1 cellular context compared by ENCODE assay signal in the genomic region with DNA sequence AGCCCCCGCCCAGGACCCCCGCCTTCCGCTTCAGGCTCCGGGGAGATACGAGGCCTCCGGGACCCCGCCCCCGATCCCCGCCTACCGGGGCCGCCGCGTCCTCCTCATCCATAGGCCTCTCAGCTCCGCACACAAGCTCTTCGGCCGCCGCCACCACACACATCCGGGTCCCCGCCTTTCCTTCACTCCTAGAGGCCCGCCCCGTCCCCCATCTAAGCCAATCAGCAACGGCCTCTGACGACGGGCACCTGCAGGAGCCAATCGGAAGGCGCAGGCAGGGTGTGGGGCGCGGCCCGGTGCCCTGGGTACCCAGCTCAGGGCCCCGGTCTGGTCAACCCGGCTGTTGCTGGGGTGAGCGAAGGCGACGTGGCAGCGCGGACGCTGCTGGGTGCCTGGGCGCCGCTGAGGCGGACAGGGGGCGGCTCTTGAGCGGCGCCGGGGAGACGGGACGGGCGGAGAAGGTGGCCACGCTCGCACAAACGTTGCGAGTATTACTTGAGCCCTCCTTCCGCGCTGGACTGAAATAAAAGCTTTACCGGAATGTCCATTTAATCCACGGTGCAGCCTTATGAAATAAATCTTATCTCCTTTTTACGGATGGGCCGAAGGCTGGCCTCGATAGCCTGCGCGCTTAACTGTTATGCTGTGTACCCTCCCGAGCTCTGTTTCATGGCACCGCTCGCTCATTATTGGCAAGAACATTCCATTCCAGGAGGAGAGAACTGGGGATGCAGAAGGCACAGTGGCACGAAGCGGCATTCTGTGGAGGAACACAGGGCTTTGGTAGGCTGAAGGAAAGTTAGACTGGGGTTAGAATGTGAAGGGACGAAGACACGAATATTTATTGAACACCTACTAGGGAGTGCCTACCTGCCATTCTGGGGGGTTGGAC.
TF ChIP-seq lines count a peak whose summit lies in the region.

A gene with protein sequence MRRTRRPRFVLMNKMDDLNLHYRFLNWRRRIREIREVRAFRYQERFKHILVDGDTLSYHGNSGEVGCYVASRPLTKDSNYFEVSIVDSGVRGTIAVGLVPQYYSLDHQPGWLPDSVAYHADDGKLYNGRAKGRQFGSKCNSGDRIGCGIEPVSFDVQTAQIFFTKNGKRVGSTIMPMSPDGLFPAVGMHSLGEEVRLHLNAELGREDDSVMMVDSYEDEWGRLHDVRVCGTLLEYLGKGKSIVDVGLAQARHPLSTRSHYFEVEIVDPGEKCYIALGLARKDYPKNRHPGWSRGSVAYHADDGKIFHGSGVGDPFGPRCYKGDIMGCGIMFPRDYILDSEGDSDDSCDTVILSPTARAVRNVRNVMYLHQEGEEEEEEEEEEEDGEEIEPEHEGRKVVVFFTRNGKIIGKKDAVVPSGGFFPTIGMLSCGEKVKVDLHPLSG (minus strand): TSS at position 165 of the 892 bp plus-strand sequence. CDS start 57 bp downstream, at position 108.

TF ChIP-seq in K562, 482 proteins besides CTCF, POLR2A, EP300 and RAD21 (continued from another document and continues in another):
- TF ChIP-seq POLR2G (IDR thresholded peaks at IDR 0.05; ENCODE audit: low read depth, low read length), result peak; percentile 96
- TF ChIP-seq EP400 (IDR thresholded peaks at IDR 0.05), result peak; percentile 75; the same call in 1 of the 2 replicates
- TF ChIP-seq, protein P1, sequence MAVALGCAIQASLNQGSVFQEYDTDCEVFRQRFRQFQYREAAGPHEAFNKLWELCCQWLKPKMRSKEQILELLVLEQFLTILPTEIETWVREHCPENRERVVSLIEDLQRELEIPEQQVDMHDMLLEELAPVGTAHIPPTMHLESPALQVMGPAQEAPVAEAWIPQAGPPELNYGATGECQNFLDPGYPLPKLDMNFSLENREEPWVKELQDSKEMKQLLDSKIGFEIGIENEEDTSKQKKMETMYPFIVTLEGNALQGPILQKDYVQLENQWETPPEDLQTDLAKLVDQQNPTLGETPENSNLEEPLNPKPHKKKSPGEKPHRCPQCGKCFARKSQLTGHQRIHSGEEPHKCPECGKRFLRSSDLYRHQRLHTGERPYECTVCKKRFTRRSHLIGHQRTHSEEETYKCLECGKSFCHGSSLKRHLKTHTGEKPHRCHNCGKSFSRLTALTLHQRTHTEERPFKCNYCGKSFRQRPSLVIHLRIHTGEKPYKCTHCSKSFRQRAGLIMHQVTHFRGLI (CRISPR knock-in tag; IDR thresholded peaks at IDR 0.05), result peak; percentile 67; the same call in 1 of the 2 replicates
- 0 out of 2 replicates have a peak, but pooled peaks have one; percentile 47 for TF ChIP-seq XRCC5 (IDR thresholded peaks at IDR 0.05; ENCODE audit: low read depth, low read length)
- peak; percentile 56 for TF ChIP-seq PHF20 (IDR thresholded peaks at IDR 0.05; ENCODE audit: partially characterized antibody)
- TF ChIP-seq CCNT2 (IDR thresholded peaks at IDR 0.05; ENCODE audit: borderline replicate concordance, extremely low read depth, insufficient read length, low read depth, low read length), result peak; percentile 62
- peak; percentile 94 for TF ChIP-seq RBFOX2 (IDR thresholded peaks at IDR 0.05; ENCODE audit: low read depth, low read length)
- 0 out of 2 replicates have a peak, but pooled peaks have one; percentile 10 for TF ChIP-seq ZFP1 (CRISPR knock-in tag; IDR thresholded peaks at IDR 0.05)
- TF ChIP-seq, protein P2, sequence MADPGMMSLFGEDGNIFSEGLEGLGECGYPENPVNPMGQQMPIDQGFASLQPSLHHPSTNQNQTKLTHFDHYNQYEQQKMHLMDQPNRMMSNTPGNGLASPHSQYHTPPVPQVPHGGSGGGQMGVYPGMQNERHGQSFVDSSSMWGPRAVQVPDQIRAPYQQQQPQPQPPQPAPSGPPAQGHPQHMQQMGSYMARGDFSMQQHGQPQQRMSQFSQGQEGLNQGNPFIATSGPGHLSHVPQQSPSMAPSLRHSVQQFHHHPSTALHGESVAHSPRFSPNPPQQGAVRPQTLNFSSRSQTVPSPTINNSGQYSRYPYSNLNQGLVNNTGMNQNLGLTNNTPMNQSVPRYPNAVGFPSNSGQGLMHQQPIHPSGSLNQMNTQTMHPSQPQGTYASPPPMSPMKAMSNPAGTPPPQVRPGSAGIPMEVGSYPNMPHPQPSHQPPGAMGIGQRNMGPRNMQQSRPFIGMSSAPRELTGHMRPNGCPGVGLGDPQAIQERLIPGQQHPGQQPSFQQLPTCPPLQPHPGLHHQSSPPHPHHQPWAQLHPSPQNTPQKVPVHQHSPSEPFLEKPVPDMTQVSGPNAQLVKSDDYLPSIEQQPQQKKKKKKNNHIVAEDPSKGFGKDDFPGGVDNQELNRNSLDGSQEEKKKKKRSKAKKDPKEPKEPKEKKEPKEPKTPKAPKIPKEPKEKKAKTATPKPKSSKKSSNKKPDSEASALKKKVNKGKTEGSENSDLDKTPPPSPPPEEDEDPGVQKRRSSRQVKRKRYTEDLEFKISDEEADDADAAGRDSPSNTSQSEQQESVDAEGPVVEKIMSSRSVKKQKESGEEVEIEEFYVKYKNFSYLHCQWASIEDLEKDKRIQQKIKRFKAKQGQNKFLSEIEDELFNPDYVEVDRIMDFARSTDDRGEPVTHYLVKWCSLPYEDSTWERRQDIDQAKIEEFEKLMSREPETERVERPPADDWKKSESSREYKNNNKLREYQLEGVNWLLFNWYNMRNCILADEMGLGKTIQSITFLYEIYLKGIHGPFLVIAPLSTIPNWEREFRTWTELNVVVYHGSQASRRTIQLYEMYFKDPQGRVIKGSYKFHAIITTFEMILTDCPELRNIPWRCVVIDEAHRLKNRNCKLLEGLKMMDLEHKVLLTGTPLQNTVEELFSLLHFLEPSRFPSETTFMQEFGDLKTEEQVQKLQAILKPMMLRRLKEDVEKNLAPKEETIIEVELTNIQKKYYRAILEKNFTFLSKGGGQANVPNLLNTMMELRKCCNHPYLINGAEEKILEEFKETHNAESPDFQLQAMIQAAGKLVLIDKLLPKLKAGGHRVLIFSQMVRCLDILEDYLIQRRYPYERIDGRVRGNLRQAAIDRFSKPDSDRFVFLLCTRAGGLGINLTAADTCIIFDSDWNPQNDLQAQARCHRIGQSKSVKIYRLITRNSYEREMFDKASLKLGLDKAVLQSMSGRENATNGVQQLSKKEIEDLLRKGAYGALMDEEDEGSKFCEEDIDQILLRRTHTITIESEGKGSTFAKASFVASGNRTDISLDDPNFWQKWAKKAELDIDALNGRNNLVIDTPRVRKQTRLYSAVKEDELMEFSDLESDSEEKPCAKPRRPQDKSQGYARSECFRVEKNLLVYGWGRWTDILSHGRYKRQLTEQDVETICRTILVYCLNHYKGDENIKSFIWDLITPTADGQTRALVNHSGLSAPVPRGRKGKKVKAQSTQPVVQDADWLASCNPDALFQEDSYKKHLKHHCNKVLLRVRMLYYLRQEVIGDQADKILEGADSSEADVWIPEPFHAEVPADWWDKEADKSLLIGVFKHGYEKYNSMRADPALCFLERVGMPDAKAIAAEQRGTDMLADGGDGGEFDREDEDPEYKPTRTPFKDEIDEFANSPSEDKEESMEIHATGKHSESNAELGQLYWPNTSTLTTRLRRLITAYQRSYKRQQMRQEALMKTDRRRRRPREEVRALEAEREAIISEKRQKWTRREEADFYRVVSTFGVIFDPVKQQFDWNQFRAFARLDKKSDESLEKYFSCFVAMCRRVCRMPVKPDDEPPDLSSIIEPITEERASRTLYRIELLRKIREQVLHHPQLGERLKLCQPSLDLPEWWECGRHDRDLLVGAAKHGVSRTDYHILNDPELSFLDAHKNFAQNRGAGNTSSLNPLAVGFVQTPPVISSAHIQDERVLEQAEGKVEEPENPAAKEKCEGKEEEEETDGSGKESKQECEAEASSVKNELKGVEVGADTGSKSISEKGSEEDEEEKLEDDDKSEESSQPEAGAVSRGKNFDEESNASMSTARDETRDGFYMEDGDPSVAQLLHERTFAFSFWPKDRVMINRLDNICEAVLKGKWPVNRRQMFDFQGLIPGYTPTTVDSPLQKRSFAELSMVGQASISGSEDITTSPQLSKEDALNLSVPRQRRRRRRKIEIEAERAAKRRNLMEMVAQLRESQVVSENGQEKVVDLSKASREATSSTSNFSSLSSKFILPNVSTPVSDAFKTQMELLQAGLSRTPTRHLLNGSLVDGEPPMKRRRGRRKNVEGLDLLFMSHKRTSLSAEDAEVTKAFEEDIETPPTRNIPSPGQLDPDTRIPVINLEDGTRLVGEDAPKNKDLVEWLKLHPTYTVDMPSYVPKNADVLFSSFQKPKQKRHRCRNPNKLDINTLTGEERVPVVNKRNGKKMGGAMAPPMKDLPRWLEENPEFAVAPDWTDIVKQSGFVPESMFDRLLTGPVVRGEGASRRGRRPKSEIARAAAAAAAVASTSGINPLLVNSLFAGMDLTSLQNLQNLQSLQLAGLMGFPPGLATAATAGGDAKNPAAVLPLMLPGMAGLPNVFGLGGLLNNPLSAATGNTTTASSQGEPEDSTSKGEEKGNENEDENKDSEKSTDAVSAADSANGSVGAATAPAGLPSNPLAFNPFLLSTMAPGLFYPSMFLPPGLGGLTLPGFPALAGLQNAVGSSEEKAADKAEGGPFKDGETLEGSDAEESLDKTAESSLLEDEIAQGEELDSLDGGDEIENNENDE (IDR thresholded peaks at IDR 0.05; ENCODE audit: low read depth, low read length), result no peak
- 0 out of 2 replicates have a peak, but pooled peaks have one; percentile 25 for TF ChIP-seq JUND (IDR thresholded peaks at IDR 0.05; ENCODE audit: borderline replicate concordance, low read depth, low read length)
- TF ChIP-seq JUND (tag; IDR thresholded peaks at IDR 0.05; ENCODE audit: borderline replicate concordance, low read depth, low read length), result no peak
- no peak for TF ChIP-seq SRSF1 (IDR thresholded peaks at IDR 0.05; ENCODE audit: low read depth, low read length)
- TF ChIP-seq TAF1 (IDR thresholded peaks at IDR 0.05; ENCODE audit: control insufficient read depth, extremely low read depth, insufficient read depth, low read length, severe bottlenecking), result peak; percentile 56
- TF ChIP-seq MYNN (IDR thresholded peaks at IDR 0.05), result peak; percentile 66
- TF ChIP-seq MYNN (CRISPR knock-in tag; IDR thresholded peaks at IDR 0.05), result no peak
- TF ChIP-seq FOXM1 (IDR thresholded peaks at IDR 0.05; ENCODE audit: low read depth), result no peak
- TF ChIP-seq FOXM1 (CRISPR knock-in tag; IDR thresholded peaks at IDR 0.05; ENCODE audit: low read depth), result no peak
- TF ChIP-seq, protein P3, sequence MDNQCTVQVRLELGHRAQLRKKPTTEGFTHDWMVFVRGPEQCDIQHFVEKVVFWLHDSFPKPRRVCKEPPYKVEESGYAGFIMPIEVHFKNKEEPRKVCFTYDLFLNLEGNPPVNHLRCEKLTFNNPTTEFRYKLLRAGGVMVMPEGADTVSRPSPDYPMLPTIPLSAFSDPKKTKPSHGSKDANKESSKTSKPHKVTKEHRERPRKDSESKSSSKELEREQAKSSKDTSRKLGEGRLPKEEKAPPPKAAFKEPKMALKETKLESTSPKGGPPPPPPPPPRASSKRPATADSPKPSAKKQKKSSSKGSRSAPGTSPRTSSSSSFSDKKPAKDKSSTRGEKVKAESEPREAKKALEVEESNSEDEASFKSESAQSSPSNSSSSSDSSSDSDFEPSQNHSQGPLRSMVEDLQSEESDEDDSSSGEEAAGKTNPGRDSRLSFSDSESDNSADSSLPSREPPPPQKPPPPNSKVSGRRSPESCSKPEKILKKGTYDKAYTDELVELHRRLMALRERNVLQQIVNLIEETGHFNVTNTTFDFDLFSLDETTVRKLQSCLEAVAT (IDR thresholded peaks at IDR 0.05), result peak in 1 of 2 experiments; percentile 92; a peak in 1 of 4 replicates
- TF ChIP-seq, protein P4, sequence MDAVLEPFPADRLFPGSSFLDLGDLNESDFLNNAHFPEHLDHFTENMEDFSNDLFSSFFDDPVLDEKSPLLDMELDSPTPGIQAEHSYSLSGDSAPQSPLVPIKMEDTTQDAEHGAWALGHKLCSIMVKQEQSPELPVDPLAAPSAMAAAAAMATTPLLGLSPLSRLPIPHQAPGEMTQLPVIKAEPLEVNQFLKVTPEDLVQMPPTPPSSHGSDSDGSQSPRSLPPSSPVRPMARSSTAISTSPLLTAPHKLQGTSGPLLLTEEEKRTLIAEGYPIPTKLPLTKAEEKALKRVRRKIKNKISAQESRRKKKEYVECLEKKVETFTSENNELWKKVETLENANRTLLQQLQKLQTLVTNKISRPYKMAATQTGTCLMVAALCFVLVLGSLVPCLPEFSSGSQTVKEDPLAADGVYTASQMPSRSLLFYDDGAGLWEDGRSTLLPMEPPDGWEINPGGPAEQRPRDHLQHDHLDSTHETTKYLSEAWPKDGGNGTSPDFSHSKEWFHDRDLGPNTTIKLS (IDR thresholded peaks at IDR 0.05; ENCODE audit: borderline replicate concordance, low read depth), result peak; percentile 97
- TF ChIP-seq RBBP5 (IDR thresholded peaks at IDR 0.05; ENCODE audit: borderline replicate concordance, insufficient read depth, low read length, poor library complexity, severe bottlenecking), result no peak
- no peak for TF ChIP-seq EWSR1 (IDR thresholded peaks at IDR 0.05; ENCODE audit: borderline replicate concordance, low read depth, partially characterized antibody)
- TF ChIP-seq RFX1 (IDR thresholded peaks at IDR 0.05), result peak; percentile 57; the same call in 1 of the 2 replicates
- TF ChIP-seq HIVEP1 (CRISPR knock-in tag; IDR thresholded peaks at IDR 0.05), result peak; percentile 45; the same call in 1 of the 2 replicates
- no peak for TF ChIP-seq COPS2 (conservative IDR thresholded peaks at IDR 0.05)
- peak; percentile 88 for TF ChIP-seq ZFX (CRISPR knock-in tag; IDR thresholded peaks at IDR 0.05)
- 0 out of 2 replicates have a peak, but pooled peaks have one; percentile 53 for TF ChIP-seq ZNF76 (CRISPR knock-in tag; IDR thresholded peaks at IDR 0.05; ENCODE audit: borderline replicate concordance)
- TF ChIP-seq, protein P5, sequence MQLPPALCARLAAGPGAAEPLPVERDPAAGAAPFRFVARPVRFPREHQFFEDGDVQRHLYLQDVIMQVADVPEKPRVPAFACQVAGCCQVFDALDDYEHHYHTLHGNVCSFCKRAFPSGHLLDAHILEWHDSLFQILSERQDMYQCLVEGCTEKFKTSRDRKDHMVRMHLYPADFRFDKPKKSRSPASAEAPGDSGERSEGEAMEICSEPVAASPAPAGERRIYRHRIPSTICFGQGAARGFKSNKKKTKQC (CRISPR knock-in tag; IDR thresholded peaks at IDR 0.05), result no peak
- TF ChIP-seq CXXC5 (CRISPR knock-in tag; IDR thresholded peaks at IDR 0.05), result peak; percentile 71
- TF ChIP-seq, protein P6, sequence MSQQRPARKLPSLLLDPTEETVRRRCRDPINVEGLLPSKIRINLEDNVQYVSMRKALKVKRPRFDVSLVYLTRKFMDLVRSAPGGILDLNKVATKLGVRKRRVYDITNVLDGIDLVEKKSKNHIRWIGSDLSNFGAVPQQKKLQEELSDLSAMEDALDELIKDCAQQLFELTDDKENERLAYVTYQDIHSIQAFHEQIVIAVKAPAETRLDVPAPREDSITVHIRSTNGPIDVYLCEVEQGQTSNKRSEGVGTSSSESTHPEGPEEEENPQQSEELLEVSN (IDR thresholded peaks at IDR 0.05; ENCODE audit: borderline replicate concordance in 1 of 2, extremely low read depth in 1 of 2, insufficient read depth in 1 of 2, insufficient read length in 1 of 2, low read depth in 1 of 2, low read length in 1 of 2, poor library complexity in 1 of 2, severe bottlenecking in 1 of 2), result peak in 1 of 2 experiments; percentile 30
- no peak for TF ChIP-seq ZNF311 (CRISPR knock-in tag; IDR thresholded peaks at IDR 0.05)
- TF ChIP-seq SMARCA4 (IDR thresholded peaks at IDR 0.05), result 0 out of 2 replicates have a peak, but pooled peaks have one; percentile 9
- TF ChIP-seq ZNF507 (tag; conservative IDR thresholded peaks at IDR 0.05), result no peak
- TF ChIP-seq BRF1 (IDR thresholded peaks at IDR 0.05; ENCODE audit: borderline replicate concordance, extremely low read depth, insufficient read length), result no peak
- TF ChIP-seq ZBTB7A (IDR thresholded peaks at IDR 0.05; ENCODE audit: borderline replicate concordance, control insufficient read depth, low read depth, low read length), result peak; percentile 88; the same call in 1 of the 2 replicates
